7 cellular contexts compared by ENCODE assay signal in the genomic region with DNA sequence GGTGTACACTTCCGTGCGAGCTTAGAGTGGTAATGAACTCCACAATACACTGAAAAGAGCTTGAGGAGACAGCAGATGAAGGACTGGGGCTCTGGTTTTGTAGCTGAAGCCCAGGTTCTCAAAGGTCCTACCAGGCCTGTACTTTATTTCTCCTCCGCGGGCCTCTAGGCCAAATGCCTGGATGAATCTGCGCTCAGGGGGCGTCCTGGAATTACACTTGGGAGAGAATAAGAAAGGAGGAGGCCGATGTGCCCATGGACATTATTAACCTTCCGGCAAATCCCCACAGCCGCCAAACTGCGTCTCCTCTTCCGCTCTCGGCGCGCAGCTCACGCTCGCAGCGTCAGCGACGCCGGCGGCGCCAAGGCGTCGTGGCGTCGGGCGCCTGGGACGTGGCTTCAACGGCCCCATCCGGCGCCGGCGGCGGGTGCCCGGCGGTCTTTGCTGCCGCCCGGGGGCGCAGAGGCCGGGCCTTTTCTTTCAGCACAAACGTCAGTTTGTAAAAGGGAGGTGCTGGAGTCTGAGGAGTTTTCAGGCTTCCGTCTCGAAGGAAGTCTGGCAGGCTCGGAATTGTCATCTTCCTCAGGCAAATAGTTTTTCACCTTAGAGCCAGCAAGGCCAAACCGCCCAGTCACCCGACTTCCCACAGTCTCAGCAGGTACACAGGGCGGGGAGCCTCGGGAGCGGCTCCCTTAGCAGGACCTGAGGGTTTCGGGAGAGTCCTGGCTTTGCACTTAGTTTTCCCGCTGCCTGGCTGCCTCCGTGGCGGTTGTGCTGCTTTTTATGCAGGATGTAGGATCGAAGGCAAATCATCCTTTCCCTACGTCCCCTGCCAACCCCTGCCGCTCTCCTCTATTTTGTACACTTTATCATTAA.
DNase-seq lines count a peak whose midpoint lies in the region; ATAC-seq and TF ChIP-seq lines count a peak whose summit lies in the region.

CCDC7 (plus strand) TSS at position 401 of the 876 bp plus-strand sequence. CDS start 5,503 bp downstream, outside the sequence.

- in situ Hi-C loops in astrocyte of the cerebellum (cut with HindIII; ENCODE audit: low sequenced_read_pairs) = no loop called here

- H3K36me3 Mint-ChIP-seq in T-helper 2 cell treated with Interferon-gamma antibody and Interleukin-4, amounts not matched to agents 5 μg/mL and 100 μg/mL, for 36 hours (ENCODE audit: low read depth) = peaks cover 4% of the 10 kb centered on the region

- DNase-seq in NCI-H187 (lab: John Stamatoyannopoulos, UW) = peak; percentile 53 to 74
- DNase-seq in T-helper 2 cell treated with Interferon-gamma antibody and Interleukin-4, amounts not matched to agents 5 μg/mL and 100 μg/mL, for 36 hours (ENCODE audit: low spot score) = peak; percentile 82
- DNase-seq in astrocyte of the cerebellum (ENCODE audit: low read depth) = peak; percentile 53
- peak in 50 of 51 donors; percentile 33 to 92 (median 72) for DNase-seq in hypothalamus (lab: John Stamatoyannopoulos, UW)
- peak; percentile 46 for DNase-seq in retinal pigment epithelial cell (ENCODE audit: low read depth)

- peaks cover 10% of the 10 kb centered on the region for H3K4me1 Mint-ChIP-seq in T-helper 2 cell treated with Interferon-gamma antibody and Interleukin-4, amounts not matched to agents 5 μg/mL and 100 μg/mL, for 36 hours (ENCODE audit: low read depth)

- no peaks in the 10 kb centered on the region for H3K9me3 Mint-ChIP-seq in T-helper 2 cell treated with Interferon-gamma antibody and Interleukin-4, amounts not matched to agents 5 μg/mL and 100 μg/mL, for 36 hours

- H3K4me3 ChIP-seq in astrocyte of the cerebellum (ENCODE audit: low read depth, low read length) (peak within 1 kb of the TSS; percentile 69), retinal pigment epithelial cell (ENCODE audit: low read length) (peak within 1 kb of the TSS; percentile 78)

- TF ChIP-seq CTCF in astrocyte of the cerebellum (IDR thresholded peaks at IDR 0.05; ENCODE audit: low read depth, low read length, missing control alignments) (peak; percentile 43), retinal pigment epithelial cell (conservative IDR thresholded peaks at IDR 0.05; ENCODE audit: low read depth, low read length) (peak; percentile 47)

- ATAC-seq in GM18502 (IDR thresholded peaks at IDR 0.05; ENCODE audit: poor library complexity, unreplicated experiment) (peak; percentile 97), HG02943 (IDR thresholded peaks at IDR 0.05; ENCODE audit: low read depth, unreplicated experiment) (peak; percentile 96)

- no peaks in the 10 kb centered on the region for H3K27me3 Mint-ChIP-seq in T-helper 2 cell treated with Interferon-gamma antibody and Interleukin-4, amounts not matched to agents 5 μg/mL and 100 μg/mL, for 36 hours (ENCODE audit: low read depth)

- H3K4me3 Mint-ChIP-seq in T-helper 2 cell treated with Interferon-gamma antibody and Interleukin-4, amounts not matched to agents 5 μg/mL and 100 μg/mL, for 36 hours = peak within 1 kb of the TSS; percentile 90

- H3K27ac Mint-ChIP-seq in T-helper 2 cell treated with Interferon-gamma antibody and Interleukin-4, amounts not matched to agents 5 μg/mL and 100 μg/mL, for 36 hours = peak within 1 kb of the TSS; percentile 98

Comparison
In these comparisons a context has a peak if more than half of its experiments do, and no peak if none do; other contexts are left out.
1. Peak in every context shown above with its lines: DNase-seq, ATAC-seq and H3K4me3 ChIP-seq.